1 cellular context compared by ENCODE assay signal in genomic region chr6:92496527-92496926, GRCh38.
TF ChIP-seq lines count a peak whose summit lies in the region.

No MANE protein-coding gene starts in this region.

TF ChIP-seq in H1, 55 proteins besides CTCF, POLR2A, EP300 and RAD21 (continued from another document):
- TF ChIP-seq USF2 (IDR thresholded peaks at IDR 0.05; ENCODE audit: low read length) (no peak), GTF2F1 (IDR thresholded peaks at IDR 0.05; ENCODE audit: borderline replicate concordance, low read depth, low read length) (no peak), RXRA (IDR thresholded peaks at IDR 0.05; ENCODE audit: insufficient read depth, low read depth, low read length) (no peak)
TF ChIP-seq in H1: peak in this region for 0.
